Comparison of ENCODE assay signal across 24 cellular contexts in the genomic region with DNA sequence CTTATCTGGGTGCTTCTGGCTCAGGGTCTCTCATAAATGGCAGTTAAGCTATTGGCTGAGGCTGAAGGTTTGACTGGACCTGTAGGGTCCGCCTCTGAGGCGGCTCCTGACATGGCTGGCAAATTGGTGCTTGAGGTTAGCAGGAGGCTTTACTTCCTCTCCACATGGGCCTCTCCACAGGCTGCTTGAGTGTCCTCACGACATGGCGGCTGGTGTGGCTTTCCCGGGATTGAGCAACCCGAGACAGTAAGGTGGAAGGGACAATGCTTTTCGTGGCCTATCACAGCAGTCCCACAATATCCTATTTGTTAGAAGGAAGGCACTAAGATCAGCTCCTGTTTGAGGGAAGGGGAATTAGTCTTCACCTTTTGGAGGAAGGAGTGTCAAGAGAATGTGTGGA. TPM values are rescaled to one million over a fixed set of nuclear protein-coding genes. Genes with fewer than 3 reads are reported as not detected.
DNase-seq lines count a peak whose midpoint lies in the region; ATAC-seq, FAIRE-seq and TF ChIP-seq lines count a peak whose summit lies in the region.
"Had no signal": no experiment of that assay in that cellular context is flagged by ENCODE, and none has a peak within 500 bp of the region (broad histone marks: within the 10 kb centered on the region; RNA-seq: fewer than 3 reads in every experiment).

No MANE protein-coding gene starts in this region.

- FAIRE-seq in K562 (lab: Jason Lieb, UNC): no peak
- FAIRE-seq: A204.1, D721Med, G401.6, GM12891, GM18507, HTR-8/SVneo had no signal

- H3K36me3 ChIP-seq in K562 (ENCODE audit: control insufficient read depth, insufficient read depth, low read length) (no peaks in the 10 kb centered on the region), neuronal stem cell (replicated peaks in 1 of 2; ENCODE audit: control insufficient read depth in 2 of 2, insufficient read depth in 2 of 2, low read length in 2 of 2) (no peaks in the 10 kb centered on the region), mucosa of descending colon (ENCODE audit: low read depth) (no peaks in the 10 kb centered on the region)
- H3K36me3 ChIP-seq: BE2C had no signal

- H3K4ac ChIP-seq in neuronal stem cell (ENCODE audit: low read length): no peak overlapping the region

- H2BK15ac ChIP-seq in neuronal stem cell (ENCODE audit: low read length): no peak overlapping the region

- H3K4me2 ChIP-seq in K562 (ENCODE audit: insufficient read depth, low read length): no peak overlapping the region
- no peak overlapping the region for H3K4me2 ChIP-seq in neuronal stem cell (ENCODE audit: insufficient read depth, low read length, poor library complexity, severe bottlenecking)

- BruUV-seq in K562 (replicated peaks; lab: Mats Ljungman, UMichigan): no TSS peak

- peak overlapping the region; percentile 23 for H3K18ac ChIP-seq in neuronal stem cell (ENCODE audit: low read length)

- H3K27ac ChIP-seq in K562 (ENCODE audit: extremely low read depth, low read depth, low read length): no peak overlapping the region
- H3K27ac ChIP-seq in neuronal stem cell (replicated peaks; ENCODE audit: low read length): no peak overlapping the region
- H3K27ac ChIP-seq: GM23248 had no signal

- H3K4me3 ChIP-seq in K562: no peak overlapping the region
- H3K4me3 ChIP-seq in neuronal stem cell (ENCODE audit: low read length in 2 of 2): no peak overlapping the region
- no peak overlapping the region for H3K4me3 ChIP-seq in mucosa of descending colon
- H3K4me3 ChIP-seq: GM23248 had no signal

- H3K9me1 ChIP-seq in K562 (ENCODE audit: control insufficient read depth, insufficient read depth, low read length): no peaks in the 10 kb centered on the region

- peaks cover 3% of the 10 kb centered on the region for H3K36me3 Mint-ChIP-seq in activated T-cell treated with anti-CD3 and anti-CD28 coated beads, Interleukin-2, amount 50 U/mL, for 4 hours (ENCODE audit: insufficient read depth)
- H3K36me3 Mint-ChIP-seq in CD14-positive monocyte: no peaks in the 10 kb centered on the region
- H3K36me3 Mint-ChIP-seq: IgD-negative memory B cell had no signal

- H2BK12ac ChIP-seq in neuronal stem cell (ENCODE audit: low read length): no peak overlapping the region

- H3K79me1 ChIP-seq in neuronal stem cell (ENCODE audit: low read depth, low read length): no peaks in the 10 kb centered on the region

- no peaks in the 10 kb centered on the region for H3K4me1 Mint-ChIP-seq in activated T-cell treated with anti-CD3 and anti-CD28 coated beads, Interleukin-2, amount 50 U/mL, for 4 hours (ENCODE audit: low read depth)
- peaks cover 9% of the 10 kb centered on the region for H3K4me1 Mint-ChIP-seq in CD14-positive monocyte
- H3K4me1 Mint-ChIP-seq: IgD-negative memory B cell had no signal

- TF ChIP-seq EP300 in K562 (IDR thresholded peaks at IDR 0.05; ENCODE audit: low read length): no peak

- no peaks in the 10 kb centered on the region for H4K20me1 ChIP-seq in K562 (replicated peaks; ENCODE audit: control insufficient read depth, insufficient read depth, low read length)

- no peak overlapping the region for H3K4me3 Mint-ChIP-seq in activated T-cell treated with anti-CD3 and anti-CD28 coated beads, Interleukin-2, amount 50 U/mL, for 4 hours
- H3K4me3 Mint-ChIP-seq in CD14-positive monocyte: no peak overlapping the region
- H3K4me3 Mint-ChIP-seq: CD4-positive, alpha-beta T cell; HFFc6 had no signal

- intact Hi-C loops in K562 (cut with micrococcal nuclease) (no loop called here), mucosa of descending colon (cut with DNase I, micrococcal nuclease) (no loop called here), CD14-positive monocyte (cut with micrococcal nuclease) (no loop called here)

- TF ChIP-seq RAD21 in K562 (CRISPR knock-in tag; conservative IDR thresholded peaks at IDR 0.05 in 1 of 2, IDR thresholded peaks at IDR 0.05 in 1 of 2): no peak

- WGBS in K562 (ENCODE audit: insufficient coverage, low coverage, missing lambda C conversion rate): 34% methylated on average over 7 of the region's 7 CpGs
- no CpG with 5 or more reads among the region's 7 CpGs for WGBS in neuronal stem cell (ENCODE audit: extremely low coverage in 2 of 2, insufficient read length in 2 of 2, insufficient replicate concordance in 1 of 2), 2 donors

- CTCF ChIA-PET in K562 (lab: Yijun Ruan, JAX; ENCODE audit: low intra/inter-chr PET ratio): no interaction called here

- no peaks in the 10 kb centered on the region for H3K9me3 Mint-ChIP-seq in activated T-cell treated with anti-CD3 and anti-CD28 coated beads, Interleukin-2, amount 50 U/mL, for 4 hours
- H3K9me3 Mint-ChIP-seq in CD14-positive monocyte: peaks cover 3 to 8% (median 5%) of the 10 kb centered on the region in 7 donors
- H3K9me3 Mint-ChIP-seq: CD4-positive, alpha-beta T cell; HFFc6 had no signal

- DNase-seq in KBM-7: peak; percentile 37
- DNase-seq in NCI-H69 (lab: John Stamatoyannopoulos, UW): peak; percentile 3
- peak in 1 of 4 experiments; percentile 8 for DNase-seq in K562 (ENCODE audit: extremely low read depth in 1 of 4, low spot score in 3 of 4)
- no peak for DNase-seq in neuronal stem cell (ENCODE audit: low spot score)
- no peak for DNase-seq in mucosa of descending colon
- DNase-seq in activated effector memory CD4-positive, alpha-beta T cell treated with anti-CD3 and anti-CD28 coated beads, Interleukin-2, amount 50 U/mL, for 16 hours: no peak
- DNase-seq in activated T-cell treated with anti-CD3 and anti-CD28 coated beads, Interleukin-2, amount 50 U/mL, for 4 hours: no peak
- DNase-seq in CD14-positive monocyte (ENCODE audit: low spot score): no peak
- DNase-seq: ACHN; BE2C; C1 segment of cervical spinal cord; Caco-2; CD4-positive, alpha-beta T cell; GM23248; H7; HFFc6 had no signal

- TF ChIP-seq POLR2A in K562 (conservative IDR thresholded peaks at IDR 0.05): no peak

- H3K27me3 Mint-ChIP-seq in activated T-cell treated with anti-CD3 and anti-CD28 coated beads, Interleukin-2, amount 50 U/mL, for 4 hours (ENCODE audit: low read depth): peaks cover 10% of the 10 kb centered on the region
- peaks cover 0 to 2% (median 2%) of the 10 kb centered on the region in 3 donors for H3K27me3 Mint-ChIP-seq in CD14-positive monocyte (ENCODE audit: low read depth in 3 of 3)

- POLR2A ChIA-PET in K562 (lab: Yijun Ruan, JAX): no interaction called here

- no peak overlapping the region for H2BK5ac ChIP-seq in neuronal stem cell (ENCODE audit: low read length)

- H3K27me3 ChIP-seq in K562 (ENCODE audit: control insufficient read depth in 2 of 2, insufficient read depth in 2 of 2, low read length in 2 of 2) (peaks cover 7 to 10% of the 10 kb centered on the region in 2 experiments; a peak in 3 of 5 replicates), neuronal stem cell (ENCODE audit: control insufficient read depth in 3 of 3, insufficient read depth in 3 of 3, low read depth in 1 of 3, low read length in 3 of 3) (no peaks in the 10 kb centered on the region)
- H3K27me3 ChIP-seq: BE2C had no signal

- no peaks in the 10 kb centered on the region for H3K79me2 ChIP-seq in K562 (ENCODE audit: control insufficient read depth, insufficient read depth, low read length)

- H3K27ac Mint-ChIP-seq in CD14-positive monocyte: peak overlapping the region in 1 of 7 donors; percentile 42
- H3K27ac Mint-ChIP-seq: CD4-positive, alpha-beta T cell; HFFc6 had no signal

- H3K9me3 ChIP-seq in K562 (replicated peaks; ENCODE audit: control insufficient read depth, insufficient read depth, low read depth, low read length) (no peaks in the 10 kb centered on the region), neuronal stem cell (replicated peaks in 1 of 2; ENCODE audit: control insufficient read depth in 2 of 2, insufficient read depth in 1 of 2, low read depth in 1 of 2, low read length in 2 of 2) (peaks cover 0 to 1% of the 10 kb centered on the region in 2 donors), mucosa of descending colon (no peaks in the 10 kb centered on the region)
- H3K9me3 ChIP-seq: BE2C, Caco-2 had no signal

- H3K23ac ChIP-seq in neuronal stem cell (ENCODE audit: low read depth, low read length, poor library complexity): no peak overlapping the region

- no peak overlapping the region for H3K9ac ChIP-seq in K562 (ENCODE audit: insufficient read depth in 1 of 2, low read depth in 2 of 2, low read length in 2 of 2)
- no peak overlapping the region for H3K9ac ChIP-seq in neuronal stem cell (ENCODE audit: low read depth, low read length, poor library complexity)
- H3K9ac ChIP-seq: GM23248 had no signal

- H4K8ac ChIP-seq in neuronal stem cell (ENCODE audit: low read depth, low read length): no peak overlapping the region

- no peak overlapping the region for H3K14ac ChIP-seq in neuronal stem cell (ENCODE audit: low read length)

- no peak overlapping the region for H4K91ac ChIP-seq in neuronal stem cell (ENCODE audit: low read depth, low read length, poor library complexity)

- in situ Hi-C loops in KBM-7 (cut with MboI; ENCODE audit: low pct_unique_long_range_greater_than_20kb, low sequenced_read_pairs): no loop called here
- in situ Hi-C loops in K562 (cut with MboI): no loop called here

- H2BK120ac ChIP-seq in neuronal stem cell (ENCODE audit: low read depth, low read length): no peak overlapping the region

- no peak overlapping the region for H2AK5ac ChIP-seq in neuronal stem cell (ENCODE audit: low read depth, low read length)

- TF ChIP-seq CTCF in K562 (IDR thresholded peaks at IDR 0.05 in 2 of 3, conservative IDR thresholded peaks at IDR 0.05 in 1 of 3; ENCODE audit: insufficient read depth in 2 of 3, low read depth in 1 of 3, low read length in 3 of 3) (no peak), mucosa of descending colon (IDR thresholded peaks at IDR 0.05) (no peak), CD14-positive monocyte (IDR thresholded peaks at IDR 0.05) (no peak)

- H3K4me1 ChIP-seq in K562 (replicated peaks in 1 of 2; ENCODE audit: control insufficient read depth in 2 of 2, insufficient read depth in 2 of 2, low read length in 2 of 2): peaks cover 0 to 2% of the 10 kb centered on the region in 2 experiments; a peak in 2 of 5 replicates
- H3K4me1 ChIP-seq in neuronal stem cell (ENCODE audit: control insufficient read depth in 2 of 2, insufficient read depth in 1 of 2, low read depth in 1 of 2, low read length in 2 of 2): no peaks in the 10 kb centered on the region
- H3K4me1 ChIP-seq in mucosa of descending colon (ENCODE audit: low read depth): no peaks in the 10 kb centered on the region
- H3K4me1 ChIP-seq: BE2C had no signal

- peak; percentile 41; the same call in 2 of the 3 replicates for ATAC-seq in K562
- no peak for ATAC-seq in mucosa of descending colon
- no peak for ATAC-seq in activated T-cell treated with anti-CD3 and anti-CD28 coated beads, Interleukin-2, amount 50 U/mL, for 4 hours
- ATAC-seq: HCT116 had no signal

- H2AFZ ChIP-seq in K562 (ENCODE audit: low read depth, low read length) (peak overlapping the region; percentile 18; the same call in 1 of the 2 replicates), neuronal stem cell (ENCODE audit: low read length) (no peak overlapping the region)
- H2AFZ ChIP-seq: GM23248 had no signal

RNA-seq across cellular contexts. Expression of a gene that starts 10.3 kb away (rescaled TPM):
- 0.12 and 0.35 TPM in 2 replicates for total RNA-seq in K562 (2011; cell fraction: chromatin; rRNA removed; ENCODE audit: low replicate concordance)
- 0.17 TPM in 1 of 2 replicates, not detected in the other for total RNA-seq in K562 (2011; cell fraction: nucleolus; rRNA removed)
- total RNA-seq in K562 (2011; cell fraction: nucleoplasm; rRNA removed): not detected in 2 replicates
- total RNA-seq in K562 (2014; rRNA removed): not detected in 2 replicates
- not detected in 2 replicates for total RNA-seq in K562 (2014; rRNA removed; fragmentation: Illumina TruSeq; extraction: Trizol)
- total RNA-seq in K562 (2015; rRNA removed; fragmentation: Illumina TruSeq; extraction: Trizol): not detected in 2 replicates
- total RNA-seq in K562 (2021): 0.16 and 0.31 TPM in 2 replicates
- polyA plus RNA-seq in K562 (2011; rRNA removed): 0.03 and 0.08 TPM in 2 replicates
- 0.01 TPM in 2 replicates for polyA plus RNA-seq in K562 (2011; cell fraction: cytosol; rRNA removed)
- polyA plus RNA-seq in K562 (2011; cell fraction: nucleus; rRNA removed): 0.20 TPM in 1 of 2 replicates, not detected in the other
- 0.06 and 0.12 TPM in 2 replicates for polyA plus RNA-seq in K562 (2012)
- polyA plus RNA-seq in K562 (2014; fragmentation: Illumina TruSeq; extraction: Trizol): 0.03 TPM in 1 of 2 replicates, not detected in the other
- not detected for polyA plus RNA-seq in K562 (2014; fragmentation: Nextera tagmentation; extraction: Ambion mirVana)
- not detected in 2 replicates for polyA plus RNA-seq in K562 (2014; rRNA removed)
- polyA minus RNA-seq in K562 (2011; rRNA and poly(A)+ RNA removed): 0.07 and 0.12 TPM in 2 replicates
- polyA minus RNA-seq in K562 (2011; cell fraction: cytosol; rRNA and poly(A)+ RNA removed): 0.38 TPM in 1 of 2 replicates, not detected in the other
- 0.13 TPM in 1 of 2 replicates, not detected in the other for polyA minus RNA-seq in K562 (2011; cell fraction: nucleus; rRNA and poly(A)+ RNA removed)
- 0.25 TPM for polyA plus RNA-seq in neuronal stem cell (2013, experiment 1 of 2)
- polyA plus RNA-seq in neuronal stem cell (2013, experiment 2 of 2): 0.35 TPM
- total RNA-seq in mucosa of descending colon: 10 to 100 TPM in 1 of 3 donors, 1 to 10 TPM in 2; 5.8 to 24.0 (median 9.3) TPM
- total RNA-seq in activated T-cell treated with anti-CD3 and anti-CD28 coated beads, Interleukin-2, amount 50 U/mL, for 4 hours: under 1 TPM; 0.11 to 0.61 (median 0.13) TPM
- polyA plus RNA-seq in CD14-positive monocyte: under 1 TPM; 0.05 to 0.15 TPM
- total RNA-seq: CD4-positive, alpha-beta T cell; HFFc6 had no signal
- polyA plus RNA-seq: GM23248, IgD-negative memory B cell had no signal

Comparison
In these comparisons a context has a peak if more than half of its experiments do, and no peak if none do; other contexts are left out.
1. DNase-seq: peak in KBM-7 (single experiment) and NCI-H69 (single experiment); none in neuronal stem cell (single experiment), mucosa of descending colon (0 of 3), activated effector memory CD4-positive, alpha-beta T cell treated with anti-CD3 and anti-CD28 coated beads, Interleukin-2, amount 50 U/mL, for 16 hours (single experiment), activated T-cell treated with anti-CD3 and anti-CD28 coated beads, Interleukin-2, amount 50 U/mL, for 4 hours (single experiment) and CD14-positive monocyte (single experiment).
2. RNA of a gene that starts 10.3 kb away (total RNA-seq): 5.8 to 24.0 TPM in mucosa of descending colon; 0.11 to 0.61 TPM in activated T-cell treated with anti-CD3 and anti-CD28 coated beads, Interleukin-2, amount 50 U/mL, for 4 hours and 0.12 to 0.35 TPM in K562; every median in the first group is over 4 times any median in the second.